ENCODE assay signal across 8 cellular contexts in genomic region chr9:131530546-131530929, GRCh38. TPM values are rescaled to one million over a fixed set of nuclear protein-coding genes. Genes with fewer than 3 reads are reported as not detected.
DNase-seq lines count a peak whose midpoint lies in the region; ATAC-seq, FAIRE-seq and TF ChIP-seq lines count a peak whose summit lies in the region.

No MANE protein-coding gene starts in this region.

- H3K27ac Mint-ChIP-seq in activated CD4-positive, alpha-beta T cell treated with anti-CD3 and anti-CD28 coated beads, Interleukin-2, amount 10 ng/mL, durations not matched to agents 7 days and 5 days, result peak overlapping the region; percentile 76
- H3K27ac Mint-ChIP-seq in astrocyte (ENCODE audit: unreplicated experiment), result no peak overlapping the region
- peak overlapping the region; percentile 73 for H3K27ac Mint-ChIP-seq in stimulated activated effector memory CD8-positive, alpha-beta T cell treated with anti-CD3 and anti-CD28 coated beads, Interleukin-12 subunit alpha, Interleukin-12 subunit beta, amount 100 ng/mL, for 72 hours

- peak; percentile 14 for DNase-seq in activated CD4-positive, alpha-beta T cell treated with anti-CD3 and anti-CD28 coated beads, Interleukin-2, amount 10 ng/mL, durations not matched to agents 7 days and 5 days
- no peak for DNase-seq in activated CD4-positive, alpha-beta T cell treated with anti-CD3 and anti-CD28 coated beads for 4 hours
- peak; percentile 90 for DNase-seq in H7
- DNase-seq in NB4 (ENCODE audit: low read depth), result no peak
- DNase-seq in astrocyte (ENCODE audit: low read depth), result no peak
- peak; percentile 27 for DNase-seq in iris pigment epithelial cell (ENCODE audit: low read depth)
- peak in 1 of 2 donors; percentile 65 for DNase-seq in stimulated activated effector memory CD8-positive, alpha-beta T cell treated with anti-CD3 and anti-CD28 coated beads, Interleukin-12 subunit alpha, Interleukin-12 subunit beta, amount 100 ng/mL, for 72 hours (ENCODE audit: low spot score in 2 of 2)
- no peak for DNase-seq in middle frontal gyrus (ENCODE audit: extremely low spot score, low spot score)

- H3K4me3 ChIP-seq in H7 (ENCODE audit: insufficient read depth, low read depth, low read length) (peak overlapping the region; percentile 85), NB4 (ENCODE audit: low read depth, low read length) (peak overlapping the region; percentile 68), astrocyte (ENCODE audit: insufficient read depth, low read depth, low read length) (peak overlapping the region; percentile 72)

- H3K9me3 ChIP-seq in astrocyte (ENCODE audit: insufficient read depth, low read depth, low read length), result no peaks in the 10 kb centered on the region

- H3K27ac ChIP-seq in astrocyte (ENCODE audit: low read depth, low read length), result no peak overlapping the region

- ATAC-seq in stimulated activated effector memory CD8-positive, alpha-beta T cell treated with anti-CD3 and anti-CD28 coated beads, Interleukin-12 subunit alpha, Interleukin-12 subunit beta, amount 100 ng/mL, for 72 hours, result peak; percentile 36

- FAIRE-seq in astrocyte (lab: Jason Lieb, UNC), result no peak

- no peaks in the 10 kb centered on the region for H3K9me3 Mint-ChIP-seq in activated CD4-positive, alpha-beta T cell treated with anti-CD3 and anti-CD28 coated beads, Interleukin-2, amount 10 ng/mL, durations not matched to agents 7 days and 5 days
- H3K9me3 Mint-ChIP-seq in astrocyte (ENCODE audit: unreplicated experiment), result no peaks in the 10 kb centered on the region
- no peaks in the 10 kb centered on the region for H3K9me3 Mint-ChIP-seq in stimulated activated effector memory CD8-positive, alpha-beta T cell treated with anti-CD3 and anti-CD28 coated beads, Interleukin-12 subunit alpha, Interleukin-12 subunit beta, amount 100 ng/mL, for 72 hours

- peak overlapping the region; percentile 75 for H2AFZ ChIP-seq in astrocyte (ENCODE audit: low read depth, low read length)

- H3K9ac ChIP-seq in astrocyte (ENCODE audit: low read length), result peak overlapping the region; percentile 89

- peaks cover 30% of the 10 kb centered on the region for H3K36me3 Mint-ChIP-seq in activated CD4-positive, alpha-beta T cell treated with anti-CD3 and anti-CD28 coated beads, Interleukin-2, amount 10 ng/mL, durations not matched to agents 7 days and 5 days (ENCODE audit: low read depth)
- H3K36me3 Mint-ChIP-seq in astrocyte (ENCODE audit: low read depth, unreplicated experiment), result peaks cover 6% of the 10 kb centered on the region
- peaks cover 41% of the 10 kb centered on the region for H3K36me3 Mint-ChIP-seq in stimulated activated effector memory CD8-positive, alpha-beta T cell treated with anti-CD3 and anti-CD28 coated beads, Interleukin-12 subunit alpha, Interleukin-12 subunit beta, amount 100 ng/mL, for 72 hours

- peaks cover 35% of the 10 kb centered on the region for H3K4me1 Mint-ChIP-seq in activated CD4-positive, alpha-beta T cell treated with anti-CD3 and anti-CD28 coated beads, Interleukin-2, amount 10 ng/mL, durations not matched to agents 7 days and 5 days
- H3K4me1 Mint-ChIP-seq in astrocyte (ENCODE audit: low read depth, unreplicated experiment), result peaks cover 3% of the 10 kb centered on the region
- H3K4me1 Mint-ChIP-seq in stimulated activated effector memory CD8-positive, alpha-beta T cell treated with anti-CD3 and anti-CD28 coated beads, Interleukin-12 subunit alpha, Interleukin-12 subunit beta, amount 100 ng/mL, for 72 hours, result peaks cover 43% of the 10 kb centered on the region

- no peak for TF ChIP-seq CTCF in NB4 (IDR thresholded peaks at IDR 0.05; ENCODE audit: low read depth, low read length)
- TF ChIP-seq CTCF in astrocyte (IDR thresholded peaks at IDR 0.05; ENCODE audit: insufficient read depth, low read depth, low read length), result no peak

- no peaks in the 10 kb centered on the region for H3K27me3 Mint-ChIP-seq in activated CD4-positive, alpha-beta T cell treated with anti-CD3 and anti-CD28 coated beads, Interleukin-2, amount 10 ng/mL, durations not matched to agents 7 days and 5 days
- peaks cover 2% of the 10 kb centered on the region for H3K27me3 Mint-ChIP-seq in astrocyte (ENCODE audit: low read depth, unreplicated experiment)

- H3K4me3 Mint-ChIP-seq in activated CD4-positive, alpha-beta T cell treated with anti-CD3 and anti-CD28 coated beads, Interleukin-2, amount 10 ng/mL, durations not matched to agents 7 days and 5 days, result peak overlapping the region; percentile 79
- H3K4me3 Mint-ChIP-seq in astrocyte (ENCODE audit: unreplicated experiment), result peak overlapping the region; percentile 85
- peak overlapping the region; percentile 72 for H3K4me3 Mint-ChIP-seq in stimulated activated effector memory CD8-positive, alpha-beta T cell treated with anti-CD3 and anti-CD28 coated beads, Interleukin-12 subunit alpha, Interleukin-12 subunit beta, amount 100 ng/mL, for 72 hours

- no peaks in the 10 kb centered on the region for H3K27me3 ChIP-seq in H7 (ENCODE audit: control insufficient read depth, insufficient read depth, low read length)
- no peaks in the 10 kb centered on the region for H3K27me3 ChIP-seq in astrocyte (ENCODE audit: insufficient read depth, low read length)

- peak overlapping the region; percentile 98 for H3K4me2 ChIP-seq in astrocyte (ENCODE audit: low read length)

- H3K79me2 ChIP-seq in astrocyte (ENCODE audit: insufficient read depth, low read length), result peaks cover 16% of the 10 kb centered on the region

- H3K36me3 ChIP-seq in H7 (replicated peaks; ENCODE audit: control insufficient read depth, insufficient read depth, low read length) (peaks cover 19% of the 10 kb centered on the region), astrocyte (ENCODE audit: insufficient read depth, low read length) (peaks cover 4% of the 10 kb centered on the region)

- no peak for TF ChIP-seq POLR2A in NB4 (IDR thresholded peaks at IDR 0.05; ENCODE audit: extremely low read depth, insufficient read length)

- POLR2A ChIA-PET in activated CD4-positive, alpha-beta T cell treated with anti-CD3 and anti-CD28 coated beads, Interleukin-2, amount 10 ng/mL, durations not matched to agents 7 days and 5 days (lab: Charles Lee), result no interaction called here

- H3K4me1 ChIP-seq in astrocyte (ENCODE audit: insufficient read depth, low read length), result peaks cover 15% of the 10 kb centered on the region

- CTCF ChIA-PET in activated CD4-positive, alpha-beta T cell treated with anti-CD3 and anti-CD28 coated beads, Interleukin-2, amount 10 ng/mL, durations not matched to agents 7 days and 5 days (lab: Charles Lee), result no interaction called here

- peaks cover 7% of the 10 kb centered on the region for H4K20me1 ChIP-seq in astrocyte (ENCODE audit: insufficient read depth, low read length)

RNA-seq across cellular contexts. Expression of gene UCK1, which starts 0.5 kb away (rescaled TPM):
- 10 to 100 TPM; 35.9 to 39.5 TPM for total RNA-seq in activated CD4-positive, alpha-beta T cell treated with anti-CD3 and anti-CD28 coated beads, Interleukin-2, amount 10 ng/mL, durations not matched to agents 7 days and 5 days
- total RNA-seq in H7 (2014; rRNA removed; shearing (Covaris generic)), result 31.2 and 33.2 TPM in 2 replicates
- 11.9 and 15.4 TPM in 2 replicates for total RNA-seq in astrocyte

RNA-seq across cellular contexts. Expression of gene PRRT1B, which starts 14.8 kb away (rescaled TPM):
- total RNA-seq in activated CD4-positive, alpha-beta T cell treated with anti-CD3 and anti-CD28 coated beads, Interleukin-2, amount 10 ng/mL, durations not matched to agents 7 days and 5 days, result not detected
- total RNA-seq in H7 (2014; rRNA removed; shearing (Covaris generic)), result 0.22 and 1.5 TPM in 2 replicates
- not detected in 2 replicates for total RNA-seq in astrocyte

RNA-seq across cellular contexts. Expression of gene POMT1, which starts 27.8 kb away (rescaled TPM):
- total RNA-seq in activated CD4-positive, alpha-beta T cell treated with anti-CD3 and anti-CD28 coated beads, Interleukin-2, amount 10 ng/mL, durations not matched to agents 7 days and 5 days, result 10 to 100 TPM; 47.7 to 54.1 TPM
- 21.1 and 24.0 TPM in 2 replicates for total RNA-seq in H7 (2014; rRNA removed; shearing (Covaris generic))
- 29.0 and 34.8 TPM in 2 replicates for total RNA-seq in astrocyte

Comparison
In these comparisons a context has a peak if more than half of its experiments do, and no peak if none do; other contexts are left out.
1. DNase-seq: peak in activated CD4-positive, alpha-beta T cell treated with anti-CD3 and anti-CD28 coated beads, Interleukin-2, amount 10 ng/mL, durations not matched to agents 7 days and 5 days (single experiment), H7 (single experiment) and iris pigment epithelial cell (single experiment); none in activated CD4-positive, alpha-beta T cell treated with anti-CD3 and anti-CD28 coated beads for 4 hours (0 of 2), NB4 (single experiment), astrocyte (single experiment) and middle frontal gyrus (single experiment).
2. Peak in every context shown above with its lines, with median percentiles within 50 percentile points of each other: H3K4me3 Mint-ChIP-seq and H3K4me3 ChIP-seq.